7 cellular contexts compared by ENCODE assay signal in genomic region chr6:37891072-37891471, GRCh38.
"Had no signal": no experiment of that assay in that cellular context is flagged by ENCODE, and none has a peak within 500 bp of the region (broad histone marks: within the 10 kb centered on the region; RNA-seq: fewer than 3 reads in every experiment).

No MANE protein-coding gene starts in this region.

- H3K4me2 ChIP-seq: GM23338, KMS-11 had no signal

- FAIRE-seq: HTR-8/SVneo had no signal

- H3K9me3 Mint-ChIP-seq: GM23338, H9 had no signal

- H3K4me3 ChIP-seq: GM23338 had no signal

- H3K27ac ChIP-seq: KMS-11 had no signal

- H3K27ac Mint-ChIP-seq: GM23338 had no signal

- H3K9ac ChIP-seq: KMS-11 had no signal

- DNase-seq: H9, HCEC 1CT, Karpas-422, KBM-7 had no signal

- ATAC-seq: GM23338 had no signal

- H2AFZ ChIP-seq: GM23338 had no signal

- H3K4me3 Mint-ChIP-seq: GM23338, H9 had no signal
